ENCODE assay signal across 15 cellular contexts in genomic region chr19:1023883-1024188, GRCh38. TPM values are rescaled to one million over a fixed set of nuclear protein-coding genes. Genes with fewer than 3 reads are reported as not detected.
A peak's percentile ranks its signal among the peaks of the same experiment; 100 is the strongest.
DNase-seq lines count a peak whose midpoint lies in the region; ATAC-seq, FAIRE-seq and TF ChIP-seq lines count a peak whose summit lies in the region.
"Not testable (repeated sequence)": the region's sequence is repeated elsewhere in the genome, so short reads cannot be mapped to it uniquely, and the experiment has no call there.
"Had no signal": no experiment of that assay in that cellular context is flagged by ENCODE, and none has a peak within 500 bp of the region (broad histone marks: within the 10 kb centered on the region; RNA-seq: fewer than 3 reads in every experiment).

No MANE protein-coding gene starts in this region.

- not testable (repeated sequence) for H3K4me3 ChIP-seq in HEK293 (ENCODE audit: low read depth, low read length); astrocyte (ENCODE audit: insufficient read depth, low read depth, low read length); esophagus muscularis mucosa; neutrophil (ENCODE audit: low read depth in 1 of 2, low read length in 1 of 2)

- H3K9me3 Mint-ChIP-seq in activated CD4-positive, alpha-beta T cell treated with anti-CD3 and anti-CD28 coated beads, Interleukin-2, amount 10 ng/mL, durations not matched to agents 7 days and 5 days; astrocyte (ENCODE audit: unreplicated experiment); nephron; stimulated activated naive B cell treated with anti-CD40 and anti-IgM and Interleukin-4, amounts not matched to agents 10 μg/mL and 1 μg/mL and 100 μg/mL, for 72 hours: not testable (repeated sequence)

- not testable (repeated sequence) for FAIRE-seq in astrocyte (lab: Jason Lieb, UNC)

- H3K4me2 ChIP-seq in astrocyte (ENCODE audit: low read length) = not testable (repeated sequence)

- H4K20me1 ChIP-seq in astrocyte (ENCODE audit: insufficient read depth, low read length) = peaks cover 37% of the 10 kb centered on the region

- not testable (repeated sequence) for H3K27me3 ChIP-seq in astrocyte (ENCODE audit: insufficient read depth, low read length); esophagus muscularis mucosa; neutrophil

- peak overlapping the region; percentile 31 for H3K27ac Mint-ChIP-seq in activated CD4-positive, alpha-beta T cell treated with anti-CD3 and anti-CD28 coated beads, Interleukin-2, amount 10 ng/mL, durations not matched to agents 7 days and 5 days
- H3K27ac Mint-ChIP-seq in astrocyte (ENCODE audit: unreplicated experiment) = not testable (repeated sequence)
- H3K27ac Mint-ChIP-seq in nephron = peak overlapping the region in 2 of 3 experiments; percentile 51 to 55
- H3K27ac Mint-ChIP-seq in stimulated activated naive B cell treated with anti-CD40 and anti-IgM and Interleukin-4, amounts not matched to agents 10 μg/mL and 1 μg/mL and 100 μg/mL, for 72 hours = peak overlapping the region; percentile 56

- H3K4me1 Mint-ChIP-seq in activated CD4-positive, alpha-beta T cell treated with anti-CD3 and anti-CD28 coated beads, Interleukin-2, amount 10 ng/mL, durations not matched to agents 7 days and 5 days = peaks cover 17% of the 10 kb centered on the region
- not testable (repeated sequence) for H3K4me1 Mint-ChIP-seq in astrocyte (ENCODE audit: low read depth, unreplicated experiment); nephron
- H3K4me1 Mint-ChIP-seq in stimulated activated naive B cell treated with anti-CD40 and anti-IgM and Interleukin-4, amounts not matched to agents 10 μg/mL and 1 μg/mL and 100 μg/mL, for 72 hours = peaks cover 17 to 31% of the 10 kb centered on the region in 2 donors

- H3K36me3 ChIP-seq in HEK293 (ENCODE audit: control insufficient read depth in 2 of 2, insufficient read depth in 1 of 2, low read length in 2 of 2); astrocyte (ENCODE audit: insufficient read depth, low read length); esophagus muscularis mucosa; neutrophil: not testable (repeated sequence)

- not testable (repeated sequence) for H3K4me1 ChIP-seq in HEK293 (ENCODE audit: control insufficient read depth, insufficient read depth, low read length)
- peaks cover 17% of the 10 kb centered on the region for H3K4me1 ChIP-seq in astrocyte (ENCODE audit: insufficient read depth, low read length)
- H3K4me1 ChIP-seq in esophagus muscularis mucosa = peaks cover 40 to 75% (median 69%) of the 10 kb centered on the region in 4 donors
- peaks cover 46 to 69% of the 10 kb centered on the region in 2 experiments for H3K4me1 ChIP-seq in neutrophil (ENCODE audit: control insufficient read depth in 1 of 2, insufficient read depth in 1 of 2, low read depth in 1 of 2, low read length in 1 of 2)

- ATAC-seq in stimulated activated naive B cell treated with anti-CD40 and anti-IgM and Interleukin-4, amounts not matched to agents 10 μg/mL and 1 μg/mL and 100 μg/mL, for 72 hours (replicated peaks) = not testable (repeated sequence)

- not testable (repeated sequence) for TF ChIP-seq CTCF in HEK293 (tag by site-specific recombination; IDR thresholded peaks at IDR 0.05); astrocyte (IDR thresholded peaks at IDR 0.05; ENCODE audit: insufficient read depth, low read depth, low read length); esophagus muscularis mucosa (IDR thresholded peaks at IDR 0.05); nephron (IDR thresholded peaks at IDR 0.05; ENCODE audit: unreplicated experiment in 3 of 3); neutrophil (IDR thresholded peaks at IDR 0.05)

- not testable (repeated sequence) for TF ChIP-seq EP300 in esophagus muscularis mucosa (IDR thresholded peaks at IDR 0.05)

- not testable (repeated sequence) for H3K27me3 Mint-ChIP-seq in activated CD4-positive, alpha-beta T cell treated with anti-CD3 and anti-CD28 coated beads, Interleukin-2, amount 10 ng/mL, durations not matched to agents 7 days and 5 days; astrocyte (ENCODE audit: low read depth, unreplicated experiment); nephron (ENCODE audit: low read depth); stimulated activated naive B cell treated with anti-CD40 and anti-IgM and Interleukin-4, amounts not matched to agents 10 μg/mL and 1 μg/mL and 100 μg/mL, for 72 hours

- not testable (repeated sequence) for TF ChIP-seq POLR2A in esophagus muscularis mucosa (IDR thresholded peaks at IDR 0.05; ENCODE audit: low read depth)

- POLR2A ChIA-PET in HEK293 (lab: Yijun Ruan, JAX); activated CD4-positive, alpha-beta T cell treated with anti-CD3 and anti-CD28 coated beads, Interleukin-2, amount 10 ng/mL, durations not matched to agents 7 days and 5 days (lab: Charles Lee): not testable (repeated sequence)

- intact Hi-C loops in esophagus muscularis mucosa (cut with DNase I) = loop anchor here (5.0 kb wide), 1 partner anchor 78 kb away; the partner anchor contains the start of gene GPX4

- CTCF ChIA-PET in HEK293 (lab: Yijun Ruan, JAX); activated CD4-positive, alpha-beta T cell treated with anti-CD3 and anti-CD28 coated beads, Interleukin-2, amount 10 ng/mL, durations not matched to agents 7 days and 5 days (lab: Charles Lee): not testable (repeated sequence)

- peaks cover 52% of the 10 kb centered on the region for H3K79me2 ChIP-seq in astrocyte (ENCODE audit: insufficient read depth, low read length)

- not testable (repeated sequence) for H3K9ac ChIP-seq in astrocyte (ENCODE audit: low read length)

- H3K9me3 ChIP-seq in HEK293 (ENCODE audit: control insufficient read depth, insufficient read depth, low read depth, low read length); astrocyte (ENCODE audit: insufficient read depth, low read depth, low read length); esophagus muscularis mucosa; neutrophil: not testable (repeated sequence)

- not testable (repeated sequence) for H3K36me3 Mint-ChIP-seq in activated CD4-positive, alpha-beta T cell treated with anti-CD3 and anti-CD28 coated beads, Interleukin-2, amount 10 ng/mL, durations not matched to agents 7 days and 5 days (ENCODE audit: low read depth); astrocyte (ENCODE audit: low read depth, unreplicated experiment); nephron (ENCODE audit: low read depth)
- peaks cover 22 to 25% of the 10 kb centered on the region in 2 donors for H3K36me3 Mint-ChIP-seq in stimulated activated naive B cell treated with anti-CD40 and anti-IgM and Interleukin-4, amounts not matched to agents 10 μg/mL and 1 μg/mL and 100 μg/mL, for 72 hours

- 80% methylated on average over 5 of the region's 5 CpGs for WGBS in esophagus muscularis mucosa

- not testable (repeated sequence) for H3K4me3 Mint-ChIP-seq in activated CD4-positive, alpha-beta T cell treated with anti-CD3 and anti-CD28 coated beads, Interleukin-2, amount 10 ng/mL, durations not matched to agents 7 days and 5 days; stimulated activated naive B cell treated with anti-CD40 and anti-IgM and Interleukin-4, amounts not matched to agents 10 μg/mL and 1 μg/mL and 100 μg/mL, for 72 hours
- H3K4me3 Mint-ChIP-seq in astrocyte (ENCODE audit: unreplicated experiment) (peak overlapping the region; percentile 27), nephron (peak overlapping the region; percentile 32 to 53 (median 46))

- not testable (repeated sequence) for H3K27ac ChIP-seq in HEK293 (ENCODE audit: extremely low read depth, low read depth, low read length); astrocyte (ENCODE audit: low read depth, low read length)
- peak overlapping the region; percentile 53 to 97 (median 96) for H3K27ac ChIP-seq in esophagus muscularis mucosa (replicated peaks in 1 of 4)
- H3K27ac ChIP-seq in neutrophil = peak overlapping the region; percentile 92

- not testable (repeated sequence) for H2AFZ ChIP-seq in astrocyte (ENCODE audit: low read depth, low read length)

- not testable (repeated sequence) for DNase-seq in activated CD4-positive, alpha-beta T cell treated with anti-CD3 and anti-CD28 coated beads, Interleukin-2, amount 10 ng/mL, durations not matched to agents 7 days and 5 days; astrocyte (ENCODE audit: low read depth); esophagus muscularis mucosa (ENCODE audit: extremely low spot score); stimulated activated naive B cell treated with anti-CD40 and anti-IgM and Interleukin-4, amounts not matched to agents 10 μg/mL and 1 μg/mL and 100 μg/mL, for 72 hours

TF ChIP-seq in HEK293, 187 proteins besides CTCF, POLR2A, EP300 and RAD21:
- peak; percentile 75; the same call in 1 of the 2 replicates for TF ChIP-seq ZNF121 (tag by site-specific recombination; IDR thresholded peaks at IDR 0.05)

RNA-seq across cellular contexts. Expression of gene RNU6-2, which starts 2.5 kb away (rescaled TPM):
- not detected for total RNA-seq in activated CD4-positive, alpha-beta T cell treated with anti-CD3 and anti-CD28 coated beads, Interleukin-2, amount 10 ng/mL, durations not matched to agents 7 days and 5 days
- not detected in 2 replicates for total RNA-seq in astrocyte
- not detected for total RNA-seq in esophagus muscularis mucosa
- total RNA-seq: A172; A673; CD4-positive, CD25-positive, alpha-beta regulatory T cell; CD8-positive, alpha-beta memory T cell; GM12878; GM23248; H1; H7 had no signal

RNA-seq across cellular contexts. Expression of gene CNN2, which starts 2.6 kb away (rescaled TPM):
- 100 to 1,000 TPM; 558 to 580 TPM for total RNA-seq in activated CD4-positive, alpha-beta T cell treated with anti-CD3 and anti-CD28 coated beads, Interleukin-2, amount 10 ng/mL, durations not matched to agents 7 days and 5 days
- 781 and 819 TPM in 2 replicates for total RNA-seq in astrocyte
- total RNA-seq in esophagus muscularis mucosa = 10 to 100 TPM; 47.3 to 98.1 (median 81.3) TPM

RNA-seq across cellular contexts. Expression of gene TMEM259, which starts 2.9 kb away (rescaled TPM):
- total RNA-seq in activated CD4-positive, alpha-beta T cell treated with anti-CD3 and anti-CD28 coated beads, Interleukin-2, amount 10 ng/mL, durations not matched to agents 7 days and 5 days = 100 to 1,000 TPM; 183 to 195 TPM
- total RNA-seq in astrocyte (155 and 173 TPM in 2 replicates), esophagus muscularis mucosa (100 to 1,000 TPM; 129 to 187 (median 160) TPM)

RNA-seq across cellular contexts. Expression of gene ABCA7, which starts 16.1 kb away (rescaled TPM):
- 10 to 100 TPM; 75.9 to 87.5 TPM for total RNA-seq in activated CD4-positive, alpha-beta T cell treated with anti-CD3 and anti-CD28 coated beads, Interleukin-2, amount 10 ng/mL, durations not matched to agents 7 days and 5 days
- total RNA-seq in astrocyte (14.3 and 18.4 TPM in 2 replicates), esophagus muscularis mucosa (1 to 10 TPM; 3.9 to 9.5 (median 6.9) TPM)

RNA-seq across cellular contexts. Expression of gene GRIN3B, which starts 23.6 kb away (rescaled TPM):
- not detected for total RNA-seq in activated CD4-positive, alpha-beta T cell treated with anti-CD3 and anti-CD28 coated beads, Interleukin-2, amount 10 ng/mL, durations not matched to agents 7 days and 5 days
- 2.5 and 2.7 TPM in 2 replicates for total RNA-seq in astrocyte
- total RNA-seq in esophagus muscularis mucosa = under 1 TPM in 2 of 4 donors, not detected in 2; 0.13 to 0.17 TPM
- total RNA-seq: A172; A673; CD4-positive, CD25-positive, alpha-beta regulatory T cell; CD8-positive, alpha-beta memory T cell had no signal
